ENCODE assay signal across 8 cellular contexts in genomic region chr7:124929467-124930172, GRCh38. TPM values are rescaled to one million over a fixed set of nuclear protein-coding genes. Genes with fewer than 3 reads are reported as not detected.
DNase-seq lines count a peak whose midpoint lies in the region; ATAC-seq and TF ChIP-seq lines count a peak whose summit lies in the region.

POT1 (minus strand) TSS chr7:124929825; CDS start chr7:124897173, 32,652 bp downstream.

- H3K27me3 Mint-ChIP-seq in T-helper 1 cell treated with Interleukin-12 subunit alpha and Interleukin-12 subunit beta and Interleukin-4 antibody, amounts not matched to agents 30 μg/mL and 1 μg/mL, for 36 hours (ENCODE audit: low read depth): peaks cover 6% of the 10 kb centered on the region

- no peaks in the 10 kb centered on the region for H3K9me3 Mint-ChIP-seq in T-helper 1 cell treated with Interleukin-12 subunit alpha and Interleukin-12 subunit beta and Interleukin-4 antibody, amounts not matched to agents 30 μg/mL and 1 μg/mL, for 36 hours

- ATAC-seq in HG02884 (IDR thresholded peaks at IDR 0.05; ENCODE audit: unreplicated experiment) (peak; percentile 99), left cardiac atrium (peak; percentile 100), upper lobe of right lung (peak; percentile 100)

- no peaks in the 10 kb centered on the region for H3K27me3 ChIP-seq in upper lobe of right lung

- peaks cover 7% of the 10 kb centered on the region for H3K4me1 ChIP-seq in upper lobe of right lung

- peak within 1 kb of the TSS; percentile 78 for H3K27ac ChIP-seq in upper lobe of right lung

- in situ Hi-C loops in GM13977 (cut with MboI; ENCODE audit: low pct_unique_long_range_greater_than_20kb, low sequenced_read_pairs, unreplicated experiment): no loop called here

- H3K4me3 Mint-ChIP-seq in T-helper 1 cell treated with Interleukin-12 subunit alpha and Interleukin-12 subunit beta and Interleukin-4 antibody, amounts not matched to agents 30 μg/mL and 1 μg/mL, for 36 hours: peak within 1 kb of the TSS; percentile 97

- H3K36me3 ChIP-seq in upper lobe of right lung: no peaks in the 10 kb centered on the region

- H3K4me1 Mint-ChIP-seq in T-helper 1 cell treated with Interleukin-12 subunit alpha and Interleukin-12 subunit beta and Interleukin-4 antibody, amounts not matched to agents 30 μg/mL and 1 μg/mL, for 36 hours (ENCODE audit: low read depth): peaks cover 26% of the 10 kb centered on the region

- intact Hi-C loops in left cardiac atrium (cut with DNase I): no loop called here
- intact Hi-C loops in posterior vena cava (cut with DNase I): no loop called here
- intact Hi-C loops in upper lobe of right lung (cut with DNase I): no loop called here

- no peaks in the 10 kb centered on the region for H3K9me3 ChIP-seq in upper lobe of right lung

- peak; percentile 86 for DNase-seq in GM13977 (ENCODE audit: low spot score)
- peak; percentile 98 for DNase-seq in NCI-H1694 (lab: John Stamatoyannopoulos, UW)
- DNase-seq in amniotic stem cell (lab: John Stamatoyannopoulos, UW): peak; percentile 98
- DNase-seq in left cardiac atrium: peak; percentile 99
- DNase-seq in posterior vena cava (ENCODE audit: low spot score): peak; percentile 100
- DNase-seq in upper lobe of right lung: peak; percentile 99

- H3K4me3 ChIP-seq in upper lobe of right lung: peak within 1 kb of the TSS; percentile 74

- TF ChIP-seq CTCF in GM13977 (IDR thresholded peaks at IDR 0.05; ENCODE audit: extremely low read depth, insufficient read depth, missing control alignments) (no peak), upper lobe of right lung (IDR thresholded peaks at IDR 0.05) (no peak)

- H3K27ac Mint-ChIP-seq in T-helper 1 cell treated with Interleukin-12 subunit alpha and Interleukin-12 subunit beta and Interleukin-4 antibody, amounts not matched to agents 30 μg/mL and 1 μg/mL, for 36 hours: peak within 1 kb of the TSS; percentile 90

- peaks cover 11% of the 10 kb centered on the region for H3K36me3 Mint-ChIP-seq in T-helper 1 cell treated with Interleukin-12 subunit alpha and Interleukin-12 subunit beta and Interleukin-4 antibody, amounts not matched to agents 30 μg/mL and 1 μg/mL, for 36 hours (ENCODE audit: low read depth)

RNA-seq across cellular contexts. Expression of gene POT1, which starts in this region (rescaled TPM):
- total RNA-seq in left cardiac atrium (10 to 100 TPM; 10.4 to 14.1 TPM), posterior vena cava (10 to 100 TPM; 17.0 to 23.6 TPM), upper lobe of right lung (15.7 TPM)

Comparison
In these comparisons a context has a peak if more than half of its experiments do, and no peak if none do; other contexts are left out.
1. Peak in every context shown above with its lines: DNase-seq, ATAC-seq, H3K4me3 ChIP-seq and H3K27ac ChIP-seq.